In the genomic region with DNA sequence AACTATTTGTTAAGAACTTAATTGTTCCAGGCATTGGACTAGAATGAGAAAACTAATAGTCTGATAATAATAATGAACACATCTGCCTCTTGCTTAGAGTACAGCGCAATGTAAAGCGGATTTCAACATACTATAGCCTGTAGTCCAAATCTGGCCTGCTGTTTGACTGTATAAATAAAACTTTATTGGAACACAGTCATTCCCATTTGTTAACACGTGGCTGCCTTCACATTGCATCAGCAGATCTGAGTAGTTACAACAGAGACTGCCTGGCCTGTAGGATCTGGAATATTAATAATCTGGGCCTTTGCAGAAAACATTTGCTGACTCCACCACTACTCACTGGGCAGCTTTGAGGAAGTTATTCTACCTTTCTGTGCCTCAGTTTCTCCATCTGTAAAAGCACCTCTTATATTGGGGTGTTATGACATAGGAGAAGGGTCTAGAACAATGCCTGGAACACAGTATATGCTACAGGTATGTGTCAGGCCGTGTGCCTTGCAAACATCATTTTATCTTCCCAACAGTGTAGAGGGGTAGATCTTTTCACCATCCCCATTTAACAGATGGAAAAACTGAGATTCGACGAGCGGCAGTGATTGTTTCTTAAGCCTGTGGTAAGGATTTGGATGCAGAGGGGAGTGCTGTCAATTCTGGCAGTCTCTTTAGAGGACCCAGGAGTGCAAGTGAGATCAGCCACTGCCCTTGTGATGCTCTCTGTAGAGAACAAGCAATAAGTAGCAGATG, we compare ENCODE assay signal across 1 cellular context.
TF ChIP-seq lines count a peak whose summit lies in the region.

No MANE protein-coding gene starts in this region.

TF ChIP-seq in GM23338, 12 proteins besides CTCF, POLR2A, EP300 and RAD21 (continued from another document):
- TF ChIP-seq, protein P1, sequence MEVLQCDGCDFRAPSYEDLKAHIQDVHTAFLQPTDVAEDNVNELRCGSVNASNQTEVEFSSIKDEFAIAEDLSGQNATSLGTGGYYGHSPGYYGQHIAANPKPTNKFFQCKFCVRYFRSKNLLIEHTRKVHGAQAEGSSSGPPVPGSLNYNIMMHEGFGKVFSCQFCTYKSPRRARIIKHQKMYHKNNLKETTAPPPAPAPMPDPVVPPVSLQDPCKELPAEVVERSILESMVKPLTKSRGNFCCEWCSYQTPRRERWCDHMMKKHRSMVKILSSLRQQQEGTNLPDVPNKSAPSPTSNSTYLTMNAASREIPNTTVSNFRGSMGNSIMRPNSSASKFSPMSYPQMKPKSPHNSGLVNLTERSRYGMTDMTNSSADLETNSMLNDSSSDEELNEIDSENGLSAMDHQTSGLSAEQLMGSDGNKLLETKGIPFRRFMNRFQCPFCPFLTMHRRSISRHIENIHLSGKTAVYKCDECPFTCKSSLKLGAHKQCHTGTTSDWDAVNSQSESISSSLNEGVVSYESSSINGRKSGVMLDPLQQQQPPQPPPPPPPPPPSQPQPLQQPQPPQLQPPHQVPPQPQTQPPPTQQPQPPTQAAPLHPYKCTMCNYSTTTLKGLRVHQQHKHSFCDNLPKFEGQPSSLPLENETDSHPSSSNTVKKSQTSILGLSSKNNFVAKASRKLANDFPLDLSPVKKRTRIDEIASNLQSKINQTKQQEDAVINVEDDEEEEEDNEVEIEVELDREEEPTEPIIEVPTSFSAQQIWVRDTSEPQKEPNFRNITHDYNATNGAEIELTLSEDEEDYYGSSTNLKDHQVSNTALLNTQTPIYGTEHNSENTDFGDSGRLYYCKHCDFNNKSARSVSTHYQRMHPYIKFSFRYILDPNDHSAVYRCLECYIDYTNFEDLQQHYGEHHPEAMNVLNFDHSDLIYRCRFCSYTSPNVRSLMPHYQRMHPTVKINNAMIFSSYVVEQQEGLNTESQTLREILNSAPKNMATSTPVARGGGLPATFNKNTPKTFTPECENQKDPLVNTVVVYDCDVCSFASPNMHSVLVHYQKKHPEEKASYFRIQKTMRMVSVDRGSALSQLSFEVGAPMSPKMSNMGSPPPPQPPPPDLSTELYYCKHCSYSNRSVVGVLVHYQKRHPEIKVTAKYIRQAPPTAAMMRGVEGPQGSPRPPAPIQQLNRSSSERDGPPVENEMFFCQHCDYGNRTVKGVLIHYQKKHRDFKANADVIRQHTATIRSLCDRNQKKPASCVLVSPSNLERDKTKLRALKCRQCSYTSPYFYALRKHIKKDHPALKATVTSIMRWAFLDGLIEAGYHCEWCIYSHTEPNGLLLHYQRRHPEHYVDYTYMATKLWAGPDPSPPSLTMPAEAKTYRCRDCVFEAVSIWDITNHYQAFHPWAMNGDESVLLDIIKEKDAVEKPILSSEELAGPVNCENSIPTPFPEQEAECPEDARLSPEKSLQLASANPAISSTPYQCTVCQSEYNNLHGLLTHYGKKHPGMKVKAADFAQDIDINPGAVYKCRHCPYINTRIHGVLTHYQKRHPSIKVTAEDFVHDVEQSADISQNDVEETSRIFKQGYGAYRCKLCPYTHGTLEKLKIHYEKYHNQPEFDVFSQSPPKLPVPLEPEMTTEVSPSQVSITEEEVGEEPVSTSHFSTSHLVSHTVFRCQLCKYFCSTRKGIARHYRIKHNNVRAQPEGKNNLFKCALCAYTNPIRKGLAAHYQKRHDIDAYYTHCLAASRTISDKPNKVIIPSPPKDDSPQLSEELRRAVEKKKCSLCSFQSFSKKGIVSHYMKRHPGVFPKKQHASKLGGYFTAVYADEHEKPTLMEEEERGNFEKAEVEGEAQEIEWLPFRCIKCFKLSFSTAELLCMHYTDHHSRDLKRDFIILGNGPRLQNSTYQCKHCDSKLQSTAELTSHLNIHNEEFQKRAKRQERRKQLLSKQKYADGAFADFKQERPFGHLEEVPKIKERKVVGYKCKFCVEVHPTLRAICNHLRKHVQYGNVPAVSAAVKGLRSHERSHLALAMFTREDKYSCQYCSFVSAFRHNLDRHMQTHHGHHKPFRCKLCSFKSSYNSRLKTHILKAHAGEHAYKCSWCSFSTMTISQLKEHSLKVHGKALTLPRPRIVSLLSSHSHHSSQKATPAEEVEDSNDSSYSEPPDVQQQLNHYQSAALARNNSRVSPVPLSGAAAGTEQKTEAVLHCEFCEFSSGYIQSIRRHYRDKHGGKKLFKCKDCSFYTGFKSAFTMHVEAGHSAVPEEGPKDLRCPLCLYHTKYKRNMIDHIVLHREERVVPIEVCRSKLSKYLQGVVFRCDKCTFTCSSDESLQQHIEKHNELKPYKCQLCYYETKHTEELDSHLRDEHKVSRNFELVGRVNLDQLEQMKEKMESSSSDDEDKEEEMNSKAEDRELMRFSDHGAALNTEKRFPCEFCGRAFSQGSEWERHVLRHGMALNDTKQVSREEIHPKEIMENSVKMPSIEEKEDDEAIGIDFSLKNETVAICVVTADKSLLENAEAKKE (CRISPR knock-in tag; IDR thresholded peaks at IDR 0.05) = no peak
- TF ChIP-seq, protein P2, sequence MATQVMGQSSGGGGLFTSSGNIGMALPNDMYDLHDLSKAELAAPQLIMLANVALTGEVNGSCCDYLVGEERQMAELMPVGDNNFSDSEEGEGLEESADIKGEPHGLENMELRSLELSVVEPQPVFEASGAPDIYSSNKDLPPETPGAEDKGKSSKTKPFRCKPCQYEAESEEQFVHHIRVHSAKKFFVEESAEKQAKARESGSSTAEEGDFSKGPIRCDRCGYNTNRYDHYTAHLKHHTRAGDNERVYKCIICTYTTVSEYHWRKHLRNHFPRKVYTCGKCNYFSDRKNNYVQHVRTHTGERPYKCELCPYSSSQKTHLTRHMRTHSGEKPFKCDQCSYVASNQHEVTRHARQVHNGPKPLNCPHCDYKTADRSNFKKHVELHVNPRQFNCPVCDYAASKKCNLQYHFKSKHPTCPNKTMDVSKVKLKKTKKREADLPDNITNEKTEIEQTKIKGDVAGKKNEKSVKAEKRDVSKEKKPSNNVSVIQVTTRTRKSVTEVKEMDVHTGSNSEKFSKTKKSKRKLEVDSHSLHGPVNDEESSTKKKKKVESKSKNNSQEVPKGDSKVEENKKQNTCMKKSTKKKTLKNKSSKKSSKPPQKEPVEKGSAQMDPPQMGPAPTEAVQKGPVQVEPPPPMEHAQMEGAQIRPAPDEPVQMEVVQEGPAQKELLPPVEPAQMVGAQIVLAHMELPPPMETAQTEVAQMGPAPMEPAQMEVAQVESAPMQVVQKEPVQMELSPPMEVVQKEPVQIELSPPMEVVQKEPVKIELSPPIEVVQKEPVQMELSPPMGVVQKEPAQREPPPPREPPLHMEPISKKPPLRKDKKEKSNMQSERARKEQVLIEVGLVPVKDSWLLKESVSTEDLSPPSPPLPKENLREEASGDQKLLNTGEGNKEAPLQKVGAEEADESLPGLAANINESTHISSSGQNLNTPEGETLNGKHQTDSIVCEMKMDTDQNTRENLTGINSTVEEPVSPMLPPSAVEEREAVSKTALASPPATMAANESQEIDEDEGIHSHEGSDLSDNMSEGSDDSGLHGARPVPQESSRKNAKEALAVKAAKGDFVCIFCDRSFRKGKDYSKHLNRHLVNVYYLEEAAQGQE (IDR thresholded peaks at IDR 0.05; ENCODE audit: unreplicated experiment) = no peak
- TF ChIP-seq, protein P3, sequence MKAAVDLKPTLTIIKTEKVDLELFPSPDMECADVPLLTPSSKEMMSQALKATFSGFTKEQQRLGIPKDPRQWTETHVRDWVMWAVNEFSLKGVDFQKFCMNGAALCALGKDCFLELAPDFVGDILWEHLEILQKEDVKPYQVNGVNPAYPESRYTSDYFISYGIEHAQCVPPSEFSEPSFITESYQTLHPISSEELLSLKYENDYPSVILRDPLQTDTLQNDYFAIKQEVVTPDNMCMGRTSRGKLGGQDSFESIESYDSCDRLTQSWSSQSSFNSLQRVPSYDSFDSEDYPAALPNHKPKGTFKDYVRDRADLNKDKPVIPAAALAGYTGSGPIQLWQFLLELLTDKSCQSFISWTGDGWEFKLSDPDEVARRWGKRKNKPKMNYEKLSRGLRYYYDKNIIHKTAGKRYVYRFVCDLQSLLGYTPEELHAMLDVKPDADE (IDR thresholded peaks at IDR 0.05) = no peak
- TF ChIP-seq EZH2phosphoT487 (IDR thresholded peaks at IDR 0.05; ENCODE audit: unreplicated experiment) = no peak
